8 cellular contexts compared by ENCODE assay signal in genomic region chr20:62791301-62792181, GRCh38. TPM values are rescaled to one million over a fixed set of nuclear protein-coding genes. Genes with fewer than 3 reads are reported as not detected.
DNase-seq lines count a peak whose midpoint lies in the region; ATAC-seq and TF ChIP-seq lines count a peak whose summit lies in the region.

No MANE protein-coding gene starts in this region.

- no peaks in the 10 kb centered on the region for H3K9me3 Mint-ChIP-seq in natural killer cell

- no peaks in the 10 kb centered on the region for H3K36me3 Mint-ChIP-seq in natural killer cell

- H3K4me1 Mint-ChIP-seq in natural killer cell, result peaks cover 22 to 44% of the 10 kb centered on the region in 2 donors

- H3K9me3 ChIP-seq in PC-3 (ENCODE audit: low read length) (no peaks in the 10 kb centered on the region), esophagus muscularis mucosa (no peaks in the 10 kb centered on the region)

- BruUV-seq in PC-3 (replicated peaks; lab: Mats Ljungman, UMichigan), result no TSS peak

- H3K4me1 ChIP-seq in PC-3 (ENCODE audit: insufficient read depth, low read length) (peaks cover 27% of the 10 kb centered on the region), esophagus muscularis mucosa (peaks cover 4 to 36% (median 26%) of the 10 kb centered on the region in 4 donors)

- no peaks in the 10 kb centered on the region for H3K27me3 Mint-ChIP-seq in natural killer cell (ENCODE audit: low read depth in 2 of 2)

- 47% methylated on average over 18 of the region's 23 CpGs for WGBS in esophagus muscularis mucosa

- H3K4me3 ChIP-seq in PC-3 (ENCODE audit: low read length), result peak overlapping the region; percentile 44; the same call in 1 of the 2 replicates
- no peak overlapping the region for H3K4me3 ChIP-seq in esophagus muscularis mucosa

- H3F3A ChIP-seq in PC-3 (ENCODE audit: low read length, unreplicated experiment), result no peaks in the 10 kb centered on the region

- no peaks in the 10 kb centered on the region for H4K20me1 ChIP-seq in PC-3 (ENCODE audit: low read length)

- peak overlapping the region; percentile 70 to 80 for H3K27ac Mint-ChIP-seq in natural killer cell

- H3K9me2 ChIP-seq in PC-3 (replicated peaks; ENCODE audit: low read length), result no peaks in the 10 kb centered on the region

- TF ChIP-seq CTCF in PC-3 (conservative IDR thresholded peaks at IDR 0.05; ENCODE audit: low read depth, low read length), result peak; percentile 99
- peak; percentile 92 to 98 (median 94) for TF ChIP-seq CTCF in esophagus muscularis mucosa (IDR thresholded peaks at IDR 0.05)
- TF ChIP-seq CTCF in natural killer cell (IDR thresholded peaks at IDR 0.05), result peak; percentile 70

- peak overlapping the region; percentile 38 for H3K9ac ChIP-seq in PC-3 (ENCODE audit: low read length)

- H3K27me3 ChIP-seq in PC-3 (ENCODE audit: low read length), result no peaks in the 10 kb centered on the region
- H3K27me3 ChIP-seq in esophagus muscularis mucosa, result peaks cover 0 to 2% (median 0%) of the 10 kb centered on the region in 4 donors

- peak overlapping the region; percentile 69 for H3K4me3 Mint-ChIP-seq in natural killer cell

- no peak overlapping the region for H3K27ac ChIP-seq in PC-3 (ENCODE audit: low read length)
- H3K27ac ChIP-seq in esophagus muscularis mucosa (replicated peaks in 1 of 4), result no peak overlapping the region

- intact Hi-C loops in PC-3 (cut with micrococcal nuclease), result loop anchor here (1.0 to 10.0 kb wide), 8 partner anchors 54 to 407 kb away; partner anchors contain the start of gene RPS21
- intact Hi-C loops in esophagus muscularis mucosa (cut with DNase I), result loop anchor here (1.0 kb wide), 1 partner anchor 123 kb away; no protein-coding TSS in a partner anchor
- intact Hi-C loops in natural killer cell (cut with micrococcal nuclease), result loop anchor here (5.0 kb wide), 4 partner anchors 124 to 489 kb away; partner anchors contain the start of gene ADRM1

- POLR2A ChIA-PET in PC-3 (lab: Charles Lee; ENCODE audit: unreplicated experiment), result interaction anchor here (0.5 to 0.6 kb wide), 2 partner anchors 17 to 80 kb away, joined by 3 to 18 read pairs; no protein-coding TSS in a partner anchor

- H3K4me2 ChIP-seq in PC-3 (ENCODE audit: low read length), result peak overlapping the region; percentile 76

- CTCF ChIA-PET in PC-3 (lab: Charles Lee), result interaction anchor here (0.6 to 1.3 kb wide), 11 partner anchors 12 to 292 kb away, joined by 3 to 13 read pairs (median 3); no protein-coding TSS in a partner anchor

- H2AFZ ChIP-seq in PC-3 (ENCODE audit: low read length), result peak overlapping the region; percentile 78

- no peaks in the 10 kb centered on the region for H3K79me2 ChIP-seq in PC-3 (ENCODE audit: low read length)

- DNase-seq in DMS153 (lab: John Stamatoyannopoulos, UW) (peak; percentile 80), LHCN-M2 (ENCODE audit: low read depth) (peak; percentile 87), PC-3 (peak; percentile 96), activated T-cell treated with anti-CD3 and anti-CD28 coated beads for 4 hours (peak; percentile 67), esophagus muscularis mucosa (ENCODE audit: extremely low spot score) (no peak), natural killer cell (peak; percentile 45)
- peak; percentile 84 for DNase-seq in stimulated activated naive CD8-positive, alpha-beta T cell treated with anti-CD3 and anti-CD28 coated beads, Interleukin-15, Interleukin-2, amounts not matched to agents 100 U/mL and 50 U/mL, for 24 hours

- TF ChIP-seq POLR2A in esophagus muscularis mucosa (IDR thresholded peaks at IDR 0.05; ENCODE audit: low read depth), result no peak

- H3K36me3 ChIP-seq in PC-3 (ENCODE audit: low read depth, low read length) (no peaks in the 10 kb centered on the region), esophagus muscularis mucosa (no peaks in the 10 kb centered on the region)

- TF ChIP-seq EP300 in esophagus muscularis mucosa (IDR thresholded peaks at IDR 0.05), result no peak

- ATAC-seq in PC-3 (peak; percentile 29), natural killer cell (no peak), GM21381 (IDR thresholded peaks at IDR 0.05; ENCODE audit: unreplicated experiment) (no peak)
- ATAC-seq in stimulated activated naive CD8-positive, alpha-beta T cell treated with anti-CD3 and anti-CD28 coated beads, Interleukin-15, Interleukin-2, amounts not matched to agents 100 U/mL and 50 U/mL, for 24 hours, result peak; percentile 28

RNA-seq across cellular contexts. Expression of gene MRGBP, which starts 4.7 kb away (rescaled TPM):
- total RNA-seq in LHCN-M2 (2014; rRNA removed) (30.7 and 32.8 TPM in 2 replicates), PC-3 (2014; rRNA removed) (48.8 and 56.3 TPM in 2 replicates), esophagus muscularis mucosa (10 to 100 TPM in 2 of 4 donors, 1 to 10 TPM in 2; 7.6 to 16.7 (median 10.3) TPM), natural killer cell (10 to 100 TPM in 2 of 3 donors, 1 to 10 TPM in 1; 8.3 to 12.8 (median 10.0) TPM)
- polyA plus RNA-seq in LHCN-M2 (2012), result 17.2 TPM

RNA-seq across cellular contexts. Expression of gene OGFR, which starts 13.1 kb away (rescaled TPM):
- total RNA-seq in LHCN-M2 (2014; rRNA removed) (64.6 and 69.7 TPM in 2 replicates), PC-3 (2014; rRNA removed) (78.9 and 112 TPM in 2 replicates), esophagus muscularis mucosa (10 to 100 TPM; 46.1 to 84.5 (median 62.7) TPM), natural killer cell (10 to 100 TPM; 71.0 to 84.0 (median 83.0) TPM)
- 28.2 TPM for polyA plus RNA-seq in LHCN-M2 (2012)

RNA-seq across cellular contexts. Expression of gene COL9A3, which starts 25.3 kb away (rescaled TPM):
- total RNA-seq in LHCN-M2 (2014; rRNA removed), result not detected in 2 replicates
- 0.04 TPM for polyA plus RNA-seq in LHCN-M2 (2012)
- 14.3 and 17.7 TPM in 2 replicates for total RNA-seq in PC-3 (2014; rRNA removed)
- total RNA-seq in esophagus muscularis mucosa, result 10 to 100 TPM; 13.4 to 22.9 (median 18.4) TPM
- 1 to 10 TPM in 1 of 3 donors, not detected in 2; 1.9 TPM for total RNA-seq in natural killer cell

Comparison
In these comparisons a context has a peak if more than half of its experiments do, and no peak if none do; other contexts are left out.
1. ATAC-seq: peak in PC-3 (single experiment) and stimulated activated naive CD8-positive, alpha-beta T cell treated with anti-CD3 and anti-CD28 coated beads, Interleukin-15, Interleukin-2, amounts not matched to agents 100 U/mL and 50 U/mL, for 24 hours (single experiment); none in natural killer cell (0 of 3) and GM21381 (single experiment).
2. Peak in every context shown above with its lines, with median percentiles within 50 percentile points of each other: CTCF ChIP-seq.